1 cellular context compared by ENCODE assay signal in the genomic region with DNA sequence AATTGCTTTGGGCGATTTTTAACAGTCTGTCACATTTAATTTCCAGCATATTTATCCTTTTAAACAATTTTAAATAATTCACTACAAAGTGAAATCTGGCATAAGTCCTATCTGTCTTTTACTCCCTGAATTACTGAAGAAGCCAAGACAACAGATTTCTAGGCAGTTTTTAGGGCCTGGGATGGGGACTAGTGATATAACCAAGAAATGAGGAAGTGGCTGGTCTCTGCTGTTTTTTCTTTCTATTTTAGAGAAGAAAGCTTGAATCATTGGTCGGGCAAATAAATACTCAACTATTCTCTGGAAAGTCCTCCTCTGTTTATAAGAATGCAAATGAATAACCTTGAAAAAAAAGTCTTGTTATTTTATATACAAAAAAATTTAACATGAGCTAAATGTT.
TF ChIP-seq lines count a peak whose summit lies in the region.

No MANE protein-coding gene starts in this region.

TF ChIP-seq in GM23338, 12 proteins besides CTCF, POLR2A, EP300 and RAD21 (continued from another document):
- TF ChIP-seq, protein P1, sequence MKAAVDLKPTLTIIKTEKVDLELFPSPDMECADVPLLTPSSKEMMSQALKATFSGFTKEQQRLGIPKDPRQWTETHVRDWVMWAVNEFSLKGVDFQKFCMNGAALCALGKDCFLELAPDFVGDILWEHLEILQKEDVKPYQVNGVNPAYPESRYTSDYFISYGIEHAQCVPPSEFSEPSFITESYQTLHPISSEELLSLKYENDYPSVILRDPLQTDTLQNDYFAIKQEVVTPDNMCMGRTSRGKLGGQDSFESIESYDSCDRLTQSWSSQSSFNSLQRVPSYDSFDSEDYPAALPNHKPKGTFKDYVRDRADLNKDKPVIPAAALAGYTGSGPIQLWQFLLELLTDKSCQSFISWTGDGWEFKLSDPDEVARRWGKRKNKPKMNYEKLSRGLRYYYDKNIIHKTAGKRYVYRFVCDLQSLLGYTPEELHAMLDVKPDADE (IDR thresholded peaks at IDR 0.05), result no peak
- TF ChIP-seq NANOG (IDR thresholded peaks at IDR 0.05; ENCODE audit: borderline replicate concordance), result no peak
